21 cellular contexts compared by ENCODE assay signal in genomic region chr18:74989134-74989533, GRCh38.
"Had no signal": no experiment of that assay in that cellular context is flagged by ENCODE, and none has a peak within 500 bp of the region (broad histone marks: within the 10 kb centered on the region; RNA-seq: fewer than 3 reads in every experiment).

No MANE protein-coding gene starts in this region.

- DNase-seq: effector CD4-positive, alpha-beta T cell; endodermal cell; erythroblast; foreskin keratinocyte; kidney; left cardiac atrium; left ventricle myocardium superior; mesenchymal stem cell; midbrain; nephron progenitor cell; psoas muscle; retina; right lobe of liver; stimulated activated CD4-positive, alpha-beta T cell treated with anti-CD3 and anti-CD28 coated beads, Interleukin-4, amount 100 ng/mL, for 1 hour; stimulated activated CD8-positive, alpha-beta memory T cell treated with anti-CD3 and anti-CD28 coated beads, Interleukin-4, amount 100 ng/mL, for 48 hours; stimulated activated naive CD8-positive, alpha-beta T cell treated with anti-CD3 and anti-CD28 coated beads, Interleukin-15, Interleukin-2, amounts not matched to agents 100 U/mL and 50 U/mL, for 24 hours; thyroid gland; upper lobe of left lung; uterus had no signal

- H3K27ac Mint-ChIP-seq: endodermal cell; nephron progenitor cell; stimulated activated effector memory CD8-positive, alpha-beta T cell treated with anti-CD3 and anti-CD28 coated beads, Interleukin-12 subunit alpha, Interleukin-12 subunit beta, amount 100 ng/mL, for 72 hours had no signal

- H3K9me3 Mint-ChIP-seq: endodermal cell, nephron progenitor cell had no signal

- H3K36me3 Mint-ChIP-seq: stimulated activated effector memory CD8-positive, alpha-beta T cell treated with anti-CD3 and anti-CD28 coated beads, Interleukin-12 subunit alpha, Interleukin-12 subunit beta, amount 100 ng/mL, for 72 hours had no signal

- FAIRE-seq: endothelial cell of umbilical vein, kidney had no signal

- ATAC-seq: foreskin keratinocyte; left cardiac atrium; left ventricle myocardium superior; psoas muscle; right lobe of liver; stimulated activated effector memory CD8-positive, alpha-beta T cell treated with anti-CD3 and anti-CD28 coated beads, Interleukin-12 subunit alpha, Interleukin-12 subunit beta, amount 100 ng/mL, for 72 hours; stimulated activated naive CD8-positive, alpha-beta T cell treated with anti-CD3 and anti-CD28 coated beads, Interleukin-15, Interleukin-2, amounts not matched to agents 100 U/mL and 50 U/mL, for 24 hours had no signal

- H3K4me3 Mint-ChIP-seq: endodermal cell; nephron progenitor cell; stimulated activated effector memory CD8-positive, alpha-beta T cell treated with anti-CD3 and anti-CD28 coated beads, Interleukin-12 subunit alpha, Interleukin-12 subunit beta, amount 100 ng/mL, for 72 hours had no signal
